ENCODE assay signal across 1 cellular context in the genomic region with DNA sequence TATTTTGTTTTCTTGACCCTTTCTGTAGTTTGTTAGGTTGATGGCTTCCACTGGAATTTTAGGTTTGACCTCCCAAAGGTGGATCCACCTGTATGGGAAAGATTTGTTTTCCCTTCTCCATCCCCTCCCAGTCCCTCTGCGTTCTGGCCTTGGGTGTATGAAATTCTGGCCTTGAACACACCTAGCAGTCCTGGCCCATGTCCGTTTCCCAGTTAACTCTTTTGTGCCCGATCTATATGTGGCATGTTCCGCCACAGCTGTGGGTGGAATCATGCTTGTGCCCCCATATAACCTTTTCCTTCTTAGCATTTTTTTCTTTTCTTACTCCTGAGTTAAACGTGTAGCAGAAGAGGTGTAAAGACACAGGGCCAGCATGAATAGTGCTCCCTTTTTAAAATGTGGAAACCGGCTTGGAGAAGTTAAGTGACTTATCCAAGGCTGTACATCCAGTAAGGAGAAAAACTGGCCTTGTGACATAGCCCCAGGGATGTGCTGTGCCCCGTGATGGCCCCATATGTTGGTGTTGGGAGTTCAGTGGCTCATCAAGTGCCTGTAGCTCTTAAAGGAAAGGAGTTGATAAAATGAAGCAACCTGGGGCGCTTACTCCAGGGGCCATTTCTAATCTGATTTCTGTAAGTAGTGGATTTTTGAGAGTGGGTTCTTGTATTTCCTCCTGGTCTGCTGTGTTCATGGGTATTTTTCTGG.
TF ChIP-seq lines count a peak whose summit lies in the region.

No MANE protein-coding gene starts in this region.

TF ChIP-seq in HepG2, 621 proteins besides CTCF, POLR2A, EP300 and RAD21 (continued from another document):
- TF ChIP-seq, protein P1, sequence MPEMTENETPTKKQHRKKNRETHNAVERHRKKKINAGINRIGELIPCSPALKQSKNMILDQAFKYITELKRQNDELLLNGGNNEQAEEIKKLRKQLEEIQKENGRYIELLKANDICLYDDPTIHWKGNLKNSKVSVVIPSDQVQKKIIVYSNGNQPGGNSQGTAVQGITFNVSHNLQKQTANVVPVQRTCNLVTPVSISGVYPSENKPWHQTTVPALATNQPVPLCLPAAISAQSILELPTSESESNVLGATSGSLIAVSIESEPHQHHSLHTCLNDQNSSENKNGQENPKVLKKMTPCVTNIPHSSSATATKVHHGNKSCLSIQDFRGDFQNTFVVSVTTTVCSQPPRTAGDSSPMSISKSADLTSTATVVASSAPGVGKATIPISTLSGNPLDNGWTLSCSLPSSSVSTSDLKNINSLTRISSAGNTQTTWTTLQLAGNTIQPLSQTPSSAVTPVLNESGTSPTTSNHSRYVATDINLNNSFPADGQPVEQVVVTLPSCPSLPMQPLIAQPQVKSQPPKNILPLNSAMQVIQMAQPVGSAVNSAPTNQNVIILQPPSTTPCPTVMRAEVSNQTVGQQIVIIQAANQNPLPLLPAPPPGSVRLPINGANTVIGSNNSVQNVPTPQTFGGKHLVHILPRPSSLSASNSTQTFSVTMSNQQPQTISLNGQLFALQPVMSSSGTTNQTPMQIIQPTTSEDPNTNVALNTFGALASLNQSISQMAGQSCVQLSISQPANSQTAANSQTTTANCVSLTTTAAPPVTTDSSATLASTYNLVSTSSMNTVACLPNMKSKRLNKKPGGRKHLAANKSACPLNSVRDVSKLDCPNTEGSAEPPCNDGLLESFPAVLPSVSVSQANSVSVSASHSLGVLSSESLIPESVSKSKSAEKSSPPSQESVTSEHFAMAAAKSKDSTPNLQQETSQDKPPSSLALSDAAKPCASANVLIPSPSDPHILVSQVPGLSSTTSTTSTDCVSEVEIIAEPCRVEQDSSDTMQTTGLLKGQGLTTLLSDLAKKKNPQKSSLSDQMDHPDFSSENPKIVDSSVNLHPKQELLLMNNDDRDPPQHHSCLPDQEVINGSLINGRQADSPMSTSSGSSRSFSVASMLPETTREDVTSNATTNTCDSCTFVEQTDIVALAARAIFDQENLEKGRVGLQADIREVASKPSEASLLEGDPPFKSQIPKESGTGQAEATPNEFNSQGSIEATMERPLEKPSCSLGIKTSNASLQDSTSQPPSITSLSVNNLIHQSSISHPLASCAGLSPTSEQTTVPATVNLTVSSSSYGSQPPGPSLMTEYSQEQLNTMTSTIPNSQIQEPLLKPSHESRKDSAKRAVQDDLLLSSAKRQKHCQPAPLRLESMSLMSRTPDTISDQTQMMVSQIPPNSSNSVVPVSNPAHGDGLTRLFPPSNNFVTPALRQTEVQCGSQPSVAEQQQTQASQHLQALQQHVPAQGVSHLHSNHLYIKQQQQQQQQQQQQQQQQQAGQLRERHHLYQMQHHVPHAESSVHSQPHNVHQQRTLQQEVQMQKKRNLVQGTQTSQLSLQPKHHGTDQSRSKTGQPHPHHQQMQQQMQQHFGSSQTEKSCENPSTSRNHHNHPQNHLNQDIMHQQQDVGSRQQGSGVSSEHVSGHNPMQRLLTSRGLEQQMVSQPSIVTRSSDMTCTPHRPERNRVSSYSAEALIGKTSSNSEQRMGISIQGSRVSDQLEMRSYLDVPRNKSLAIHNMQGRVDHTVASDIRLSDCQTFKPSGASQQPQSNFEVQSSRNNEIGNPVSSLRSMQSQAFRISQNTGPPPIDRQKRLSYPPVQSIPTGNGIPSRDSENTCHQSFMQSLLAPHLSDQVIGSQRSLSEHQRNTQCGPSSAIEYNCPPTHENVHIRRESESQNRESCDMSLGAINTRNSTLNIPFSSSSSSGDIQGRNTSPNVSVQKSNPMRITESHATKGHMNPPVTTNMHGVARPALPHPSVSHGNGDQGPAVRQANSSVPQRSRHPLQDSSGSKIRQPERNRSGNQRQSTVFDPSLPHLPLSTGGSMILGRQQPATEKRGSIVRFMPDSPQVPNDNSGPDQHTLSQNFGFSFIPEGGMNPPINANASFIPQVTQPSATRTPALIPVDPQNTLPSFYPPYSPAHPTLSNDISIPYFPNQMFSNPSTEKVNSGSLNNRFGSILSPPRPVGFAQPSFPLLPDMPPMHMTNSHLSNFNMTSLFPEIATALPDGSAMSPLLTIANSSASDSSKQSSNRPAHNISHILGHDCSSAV (CRISPR knock-in tag; IDR thresholded peaks at IDR 0.05; ENCODE audit: borderline replicate concordance): no peak
- no peak for TF ChIP-seq AGO2 (optimal IDR thresholded peaks at IDR 0.05; ENCODE audit: low read depth, low read length)
- no peak for TF ChIP-seq NR1H2 (CRISPR knock-in tag; IDR thresholded peaks at IDR 0.05; ENCODE audit: borderline replicate concordance, low read depth)
- TF ChIP-seq, protein P2, sequence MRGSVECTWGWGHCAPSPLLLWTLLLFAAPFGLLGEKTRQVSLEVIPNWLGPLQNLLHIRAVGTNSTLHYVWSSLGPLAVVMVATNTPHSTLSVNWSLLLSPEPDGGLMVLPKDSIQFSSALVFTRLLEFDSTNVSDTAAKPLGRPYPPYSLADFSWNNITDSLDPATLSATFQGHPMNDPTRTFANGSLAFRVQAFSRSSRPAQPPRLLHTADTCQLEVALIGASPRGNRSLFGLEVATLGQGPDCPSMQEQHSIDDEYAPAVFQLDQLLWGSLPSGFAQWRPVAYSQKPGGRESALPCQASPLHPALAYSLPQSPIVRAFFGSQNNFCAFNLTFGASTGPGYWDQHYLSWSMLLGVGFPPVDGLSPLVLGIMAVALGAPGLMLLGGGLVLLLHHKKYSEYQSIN (CRISPR knock-in tag; IDR thresholded peaks at IDR 0.05; ENCODE audit: borderline replicate concordance): no peak
- TF ChIP-seq ZNF775 (CRISPR knock-in tag; IDR thresholded peaks at IDR 0.05; ENCODE audit: borderline replicate concordance): no peak
- no peak for TF ChIP-seq ZNF343 (CRISPR knock-in tag; IDR thresholded peaks at IDR 0.05)
- peak; percentile 64; the same call in 1 of the 2 replicates for TF ChIP-seq SPEN (CRISPR knock-in tag; IDR thresholded peaks at IDR 0.05; ENCODE audit: low read depth)
- TF ChIP-seq NFE2L2 (IDR thresholded peaks at IDR 0.05; ENCODE audit: low read length): no peak
- TF ChIP-seq ZBTB7B (CRISPR knock-in tag; IDR thresholded peaks at IDR 0.05): peak; percentile 79
- TF ChIP-seq ZNF337 (CRISPR knock-in tag; IDR thresholded peaks at IDR 0.05; ENCODE audit: borderline replicate concordance, low read depth): no peak
- TF ChIP-seq EHMT2 (IDR thresholded peaks at IDR 0.05; ENCODE audit: borderline replicate concordance, low read depth, low read length): no peak
- TF ChIP-seq, protein P3, sequence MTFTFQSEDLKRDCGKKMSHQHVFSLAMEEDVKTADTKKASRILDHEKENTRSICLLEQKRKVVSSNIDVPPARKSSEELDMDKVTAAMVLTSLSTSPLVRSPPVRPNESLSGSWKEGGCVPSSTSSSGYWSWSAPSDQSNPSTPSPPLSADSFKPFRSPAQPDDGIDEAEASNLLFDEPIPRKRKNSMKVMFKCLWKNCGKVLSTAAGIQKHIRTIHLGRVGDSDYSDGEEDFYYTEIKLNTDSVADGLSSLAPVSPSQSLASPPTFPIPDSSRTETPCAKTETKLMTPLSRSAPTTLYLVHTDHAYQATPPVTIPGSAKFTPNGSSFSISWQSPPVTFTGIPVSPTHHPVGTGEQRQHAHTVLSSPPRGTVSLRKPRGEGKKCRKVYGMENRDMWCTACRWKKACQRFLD (CRISPR knock-in tag; IDR thresholded peaks at IDR 0.05; ENCODE audit: borderline replicate concordance): no peak; the same call in 1 of the 2 replicates
- no peak for TF ChIP-seq RBM39 (IDR thresholded peaks at IDR 0.05; ENCODE audit: low read depth, low read length, poor library complexity, severe bottlenecking)
- TF ChIP-seq ZNF839 (CRISPR knock-in tag; IDR thresholded peaks at IDR 0.05; ENCODE audit: borderline replicate concordance): no peak
- peak; percentile 74; the same call in 1 of the 2 replicates for TF ChIP-seq ZBTB20 (CRISPR knock-in tag; IDR thresholded peaks at IDR 0.05; ENCODE audit: borderline replicate concordance, low read depth)
